ENCODE assay signal across 8 cellular contexts in the genomic region with DNA sequence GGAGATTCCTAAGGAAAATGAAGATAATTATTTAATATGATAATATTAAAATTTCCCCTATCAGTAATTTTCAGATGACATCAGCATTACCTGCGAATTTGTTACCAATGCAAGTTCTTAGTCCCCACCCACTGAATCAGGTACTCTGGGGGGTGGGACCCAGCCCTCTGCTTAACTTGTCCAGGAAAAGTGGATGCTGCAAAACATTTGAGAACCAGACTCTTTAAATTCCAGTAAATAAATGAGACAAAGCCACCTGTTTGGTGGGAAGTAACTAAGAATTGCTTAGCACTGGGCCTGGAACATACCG. TPM values are rescaled to one million over a fixed set of nuclear protein-coding genes. Genes with fewer than 3 reads are reported as not detected.
DNase-seq lines count a peak whose midpoint lies in the region; ATAC-seq and TF ChIP-seq lines count a peak whose summit lies in the region.

No MANE protein-coding gene starts in this region.

- H3K27ac Mint-ChIP-seq in T-cell = peak overlapping the region; percentile 93 to 94

- TF ChIP-seq CTCF in fibroblast of the aortic adventitia (IDR thresholded peaks at IDR 0.05; ENCODE audit: insufficient read depth, low read length) = no peak

- CTCF ChIA-PET in T-cell (lab: Charles Lee) = no interaction called here

- H3K4me1 Mint-ChIP-seq in T-cell = peaks cover 12 to 19% (median 18%) of the 10 kb centered on the region in 3 donors

- no peak for ATAC-seq in T-cell (replicated peaks in 1 of 4)
- ATAC-seq in GM18868 (IDR thresholded peaks at IDR 0.05; ENCODE audit: unreplicated experiment) = no peak

- DNase-seq in T-cell (no peak), fibroblast of the aortic adventitia (ENCODE audit: low read depth) (no peak), skeletal muscle cell (ENCODE audit: low read depth) (no peak), DMS153 treated with DMSO at 0.1 percent for 48 hours (lab: John Stamatoyannopoulos, UW; ENCODE audit: unreplicated experiment) (no peak), inferior parietal cortex (ENCODE audit: extremely low spot score) (no peak)
- DNase-seq in activated effector memory CD4-positive, alpha-beta T cell treated with anti-CD3 and anti-CD28 coated beads, Interleukin-2, amount 50 U/mL, for 16 hours = no peak

- POLR2A ChIA-PET in T-cell (lab: Charles Lee) = no interaction called here

- H3K4me3 ChIP-seq in GM08714 (ENCODE audit: low read length) (peak overlapping the region; percentile 40; the same call in 1 of the 2 replicates), fibroblast of the aortic adventitia (ENCODE audit: low read depth, low read length) (peak overlapping the region; percentile 94), skeletal muscle cell (ENCODE audit: low read depth, low read length) (peak overlapping the region; percentile 96)

- peaks cover 4 to 5% of the 10 kb centered on the region in 2 donors for H3K27me3 Mint-ChIP-seq in T-cell

- peak overlapping the region; percentile 90 to 95 (median 93) for H3K4me3 Mint-ChIP-seq in T-cell

- peaks cover 0 to 4% (median 0%) of the 10 kb centered on the region in 3 donors for H3K9me3 Mint-ChIP-seq in T-cell

- peaks cover 27% of the 10 kb centered on the region for H3K36me3 Mint-ChIP-seq in T-cell

RNA-seq across cellular contexts. Expression of gene ZNF599, which starts 0.5 kb away (rescaled TPM):
- total RNA-seq in T-cell (10 to 100 TPM in 1 of 5 donors, 1 to 10 TPM in 4; 4.1 to 12.6 (median 8.1) TPM), fibroblast of the aortic adventitia (ENCODE audit: low replicate concordance) (6.7 and 11.6 TPM in 2 replicates)

RNA-seq across cellular contexts. Expression of gene ZNF181, which starts 39.5 kb away (rescaled TPM):
- total RNA-seq in T-cell = 10 to 100 TPM in 3 of 5 donors, 1 to 10 TPM in 2; 4.5 to 22.9 (median 17.7) TPM
- total RNA-seq in fibroblast of the aortic adventitia (ENCODE audit: low replicate concordance) = 19.4 and 55.4 TPM in 2 replicates

Comparison
In these comparisons a context has a peak if more than half of its experiments do, and no peak if none do; other contexts are left out.
1. H3K4me3 ChIP-seq: peak in every context shown above with its lines; median percentile 96 in skeletal muscle cell; 94 in fibroblast of the aortic adventitia; 40 in GM08714.